Comparison of ENCODE assay signal across 9 cellular contexts in the genomic region with DNA sequence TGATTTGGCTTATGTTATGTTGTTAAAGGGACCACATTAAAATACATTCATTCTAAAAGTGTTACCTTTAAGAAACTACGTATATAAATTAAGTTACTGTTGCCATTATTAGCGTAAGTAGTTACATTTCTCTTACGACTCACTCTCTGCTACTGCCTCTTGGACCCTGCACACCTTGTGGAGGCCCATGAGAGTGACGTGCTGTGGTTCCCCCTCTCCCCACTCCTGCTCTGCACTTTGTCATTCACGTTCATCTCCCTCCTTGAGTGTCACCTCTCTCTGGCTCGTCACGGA. TPM values are rescaled to one million over a fixed set of nuclear protein-coding genes. Genes with fewer than 3 reads are reported as not detected.
A peak's percentile ranks its signal among the peaks of the same experiment; 100 is the strongest.
DNase-seq lines count a peak whose midpoint lies in the region; FAIRE-seq and TF ChIP-seq lines count a peak whose summit lies in the region.
"Had no signal": no experiment of that assay in that cellular context is flagged by ENCODE, and none has a peak within 500 bp of the region (broad histone marks: within the 10 kb centered on the region; RNA-seq: fewer than 3 reads in every experiment).

No MANE protein-coding gene starts in this region.

- H3K4me3 ChIP-seq in WI38 (ENCODE audit: low read depth, low read length) (peak overlapping the region; percentile 54), iPS-15b (ENCODE audit: low read depth, low read length) (peak overlapping the region; percentile 76), subcutaneous abdominal adipose tissue (ENCODE audit: low read depth in 1 of 5, low read length in 5 of 5) (peak overlapping the region; percentile 70 to 79 (median 76))

- peak; percentile 61 for DNase-seq in DMS79 treated with DMSO at 0.1 percent for 48 hours (lab: John Stamatoyannopoulos, UW)
- DNase-seq in DMS79 (lab: John Stamatoyannopoulos, UW): no peak
- DNase-seq in head of caudate nucleus: no peak
- no peak for DNase-seq in GM12892 (ENCODE audit: insufficient read length)
- no peak for DNase-seq in NCI-H1694 (lab: John Stamatoyannopoulos, UW)

- H3K27me3 ChIP-seq in iPS-15b (ENCODE audit: control insufficient read depth, insufficient read depth, low read length): peaks cover 30% of the 10 kb centered on the region
- H3K27me3 ChIP-seq in subcutaneous abdominal adipose tissue (ENCODE audit: control insufficient read depth in 5 of 5, insufficient read depth in 4 of 5, low read length in 5 of 5): peaks cover 0 to 5% (median 0%) of the 10 kb centered on the region in 5 donors

- intact Hi-C loops in head of caudate nucleus (cut with DNase I): loop anchor here (5.0 kb wide), 1 partner anchor 155 kb away; no protein-coding TSS in a partner anchor

- FAIRE-seq in GM12892 (lab: Jason Lieb, UNC): no peak
- FAIRE-seq: A204.1 had no signal

- H3K36me3 ChIP-seq in iPS-15b (ENCODE audit: control insufficient read depth, insufficient read depth, low read length) (no peaks in the 10 kb centered on the region), subcutaneous abdominal adipose tissue (ENCODE audit: control insufficient read depth in 5 of 5, insufficient read depth in 5 of 5, low read length in 5 of 5) (no peaks in the 10 kb centered on the region)

- no peak overlapping the region for H3K27ac ChIP-seq in subcutaneous abdominal adipose tissue (ENCODE audit: low read depth, low read length)

- H3K9ac ChIP-seq in iPS-15b (ENCODE audit: low read depth, low read length) (peak overlapping the region; percentile 70), subcutaneous abdominal adipose tissue (ENCODE audit: low read length in 5 of 5) (peak overlapping the region; percentile 4 to 77 (median 63))

- no peaks in the 10 kb centered on the region for H3K9me3 ChIP-seq in iPS-15b (ENCODE audit: control insufficient read depth, insufficient read depth, low read length)
- H3K9me3 ChIP-seq in subcutaneous abdominal adipose tissue (ENCODE audit: control insufficient read depth in 5 of 5, low read length in 5 of 5): no peaks in the 10 kb centered on the region

- TF ChIP-seq CTCF in WI38 (IDR thresholded peaks at IDR 0.05; ENCODE audit: low read depth, low read length): no peak

- peaks cover 2% of the 10 kb centered on the region for H3K4me1 ChIP-seq in iPS-15b (ENCODE audit: control insufficient read depth, insufficient read depth, low read length)
- peaks cover 3 to 35% (median 28%) of the 10 kb centered on the region in 5 donors for H3K4me1 ChIP-seq in subcutaneous abdominal adipose tissue (ENCODE audit: control insufficient read depth in 5 of 5, insufficient read depth in 5 of 5, low read length in 5 of 5)

- no peak for TF ChIP-seq POLR2A in GM12892 (IDR thresholded peaks at IDR 0.05; ENCODE audit: low read depth, low read length)

RNA-seq across cellular contexts. Expression of gene MERTK, which starts 0.8 kb away (rescaled TPM):
- polyA plus RNA-seq in GM12892 (2012; ENCODE audit: missing spikeins): 2.6 TPM

RNA-seq across cellular contexts. Expression of gene ANAPC1, which starts 13.6 kb away (rescaled TPM):
- 41.3 TPM for polyA plus RNA-seq in GM12892 (2012; ENCODE audit: missing spikeins)
